ENCODE assay signal across 14 cellular contexts in genomic region chr4:41385486-41385885, GRCh38.
A peak's percentile ranks its signal among the peaks of the same experiment; 100 is the strongest.
DNase-seq lines count a peak whose midpoint lies in the region; ATAC-seq and TF ChIP-seq lines count a peak whose summit lies in the region.
"Had no signal": no experiment of that assay in that cellular context is flagged by ENCODE, and none has a peak within 500 bp of the region (broad histone marks: within the 10 kb centered on the region; RNA-seq: fewer than 3 reads in every experiment).

No MANE protein-coding gene starts in this region.

- peak overlapping the region; percentile 1 for H3K27ac ChIP-seq in mesodermal cell (ENCODE audit: low read depth, low read length, severe bottlenecking)
- peak overlapping the region; percentile 11 for H3K27ac ChIP-seq in substantia nigra (ENCODE audit: low read depth, low read length, poor library complexity, severe bottlenecking)
- H3K27ac ChIP-seq in Peyer's patch = no peak overlapping the region
- H3K27ac ChIP-seq: C4-2B had no signal

- H3K4me1 Mint-ChIP-seq in brain = peaks cover 31% of the 10 kb centered on the region
- H3K4me1 Mint-ChIP-seq: CD4-positive, alpha-beta memory T cell had no signal

- 50 to 100% methylated on average over 1 of the region's 1 CpG for WGBS in mesodermal cell (ENCODE audit: insufficient coverage in 2 of 2), 2 experiments

- H3K4me3 ChIP-seq in mesodermal cell (ENCODE audit: extremely low read depth, insufficient read depth, low read length, poor library complexity, severe bottlenecking) (no peak overlapping the region), Peyer's patch (no peak overlapping the region)
- H3K4me3 ChIP-seq: GM12878, GM23338 had no signal

- peaks cover 0 to 3% (median 0%) of the 10 kb centered on the region in 5 experiments for H3K9me3 Mint-ChIP-seq in brain
- H3K9me3 Mint-ChIP-seq: GM23338 had no signal

- TF ChIP-seq CTCF in brain (conservative IDR thresholded peaks at IDR 0.05) (no peak), Peyer's patch (IDR thresholded peaks at IDR 0.05) (no peak)

- no peak for TF ChIP-seq POLR2A in Peyer's patch (IDR thresholded peaks at IDR 0.05)

- H3K27me3 Mint-ChIP-seq in brain = peaks cover 2% of the 10 kb centered on the region

- ATAC-seq in GM19463 (IDR thresholded peaks at IDR 0.05; ENCODE audit: unreplicated experiment) = no peak
- ATAC-seq: GM12878, GM23338 had no signal

- H3K36me3 ChIP-seq in mesodermal cell (ENCODE audit: control insufficient read depth, insufficient read depth, low read length) (no peaks in the 10 kb centered on the region), Peyer's patch (no peaks in the 10 kb centered on the region)

- peak overlapping the region in 3 of 5 experiments; percentile 18 to 49 (median 44) for H3K27ac Mint-ChIP-seq in brain
- H3K27ac Mint-ChIP-seq: CD4-positive, alpha-beta memory T cell; GM23338 had no signal

- H3K36me3 Mint-ChIP-seq in brain = peaks cover 4% of the 10 kb centered on the region
- H3K36me3 Mint-ChIP-seq: CD4-positive, alpha-beta memory T cell had no signal

- H3K9me3 ChIP-seq in mesodermal cell (ENCODE audit: control insufficient read depth, low read length) (no peaks in the 10 kb centered on the region), Peyer's patch (no peaks in the 10 kb centered on the region)
- H3K9me3 ChIP-seq: BE2C had no signal

- DNase-seq in dermis microvascular lymphatic vessel endothelial cell (ENCODE audit: low read depth in 2 of 2) (peak; percentile 60 to 80), substantia nigra (lab: John Stamatoyannopoulos, UW) (no peak), Peyer's patch (no peak), MV-4-11 (lab: John Stamatoyannopoulos, UW) (no peak)
- DNase-seq: CD4-positive, alpha-beta memory T cell; DMS79; H7 had no signal

- H3K4me1 ChIP-seq in mesodermal cell (ENCODE audit: control insufficient read depth, insufficient read depth, low read length, poor library complexity, severe bottlenecking) = peaks cover 3% of the 10 kb centered on the region
- H3K4me1 ChIP-seq in Peyer's patch = peaks cover 0 to 5% (median 0%) of the 10 kb centered on the region in 4 donors

- peak overlapping the region in 1 of 5 experiments; percentile 12 for H3K4me3 Mint-ChIP-seq in brain
- H3K4me3 Mint-ChIP-seq: CD4-positive, alpha-beta memory T cell; GM23338 had no signal

- H3K27me3 ChIP-seq in Peyer's patch = no peaks in the 10 kb centered on the region
- H3K27me3 ChIP-seq: BE2C had no signal

Comparison
In these comparisons a context has a peak if more than half of its experiments do, and no peak if none do; other contexts are left out.
1. DNase-seq: peak in dermis microvascular lymphatic vessel endothelial cell (2 of 2); none in substantia nigra (0 of 49), Peyer's patch (0 of 3) and MV-4-11 (single experiment).
2. H3K27ac ChIP-seq: peak in mesodermal cell (single experiment) and substantia nigra (single experiment); none in Peyer's patch (0 of 4).